ENCODE assay signal across 7 cellular contexts in genomic region chrX:133335027-133335426, GRCh38.
DNase-seq lines count a peak whose midpoint lies in the region; ATAC-seq and TF ChIP-seq lines count a peak whose summit lies in the region.

No MANE protein-coding gene starts in this region.

- no peak overlapping the region for H3K4me3 Mint-ChIP-seq in activated CD8-positive, alpha-beta T cell treated with anti-CD3 and anti-CD28 coated beads for 36 hours

- in situ Hi-C loops in IMR-90 (cut with MboI; ENCODE audit: low sequenced_read_pairs) = loop anchor here (10.0 kb wide), 1 partner anchor 340 kb away; no protein-coding TSS in a partner anchor

- no TSS peak for BruUV-seq in IMR-90 (replicated peaks; lab: Mats Ljungman, UMichigan)

- H3K36me3 Mint-ChIP-seq in activated CD8-positive, alpha-beta T cell treated with anti-CD3 and anti-CD28 coated beads for 36 hours (ENCODE audit: low read depth) = no peaks in the 10 kb centered on the region

- no peak overlapping the region for H2AFZ ChIP-seq in IMR-90 (replicated peaks; ENCODE audit: low read length, poor library complexity)

- no CpG with 5 or more reads among the region's 2 CpGs for WGBS in IMR-90 (ENCODE audit: extremely low coverage in 2 of 2, insufficient read length in 1 of 2), 2 experiments

- peak; percentile 48 for TF ChIP-seq RAD21 in IMR-90 (IDR thresholded peaks at IDR 0.05; ENCODE audit: low read length)

- no peaks in the 10 kb centered on the region for H3K4me1 ChIP-seq in IMR-90 (ENCODE audit: control insufficient read depth, insufficient read depth, low read length)

- POLR2A ChIA-PET in IMR-90 (lab: Charles Lee; ENCODE audit: unreplicated experiment) = no interaction called here
- POLR2A ChIA-PET in activated CD8-positive, alpha-beta T cell treated with anti-CD3 and anti-CD28 coated beads for 36 hours (lab: Charles Lee) = no interaction called here

- H3K36me3 ChIP-seq in IMR-90 (ENCODE audit: control insufficient read depth, insufficient read depth, low read length) (no peaks in the 10 kb centered on the region), kidney epithelial cell (ENCODE audit: control insufficient read depth, insufficient read depth, low read length) (no peaks in the 10 kb centered on the region)

- no peak overlapping the region for H3K23ac ChIP-seq in IMR-90 (ENCODE audit: low read depth, low read length)

- H3K4me3 ChIP-seq in IMR-90 (ENCODE audit: insufficient read depth, low read depth, low read length) = no peak overlapping the region
- no peak overlapping the region for H3K4me3 ChIP-seq in kidney epithelial cell (ENCODE audit: low read depth, low read length)

- no peak overlapping the region for H3K4me2 ChIP-seq in IMR-90 (ENCODE audit: low read depth, low read length)

- H4K20me1 ChIP-seq in IMR-90 (ENCODE audit: insufficient read depth, low read length) = no peaks in the 10 kb centered on the region

- CTCF ChIA-PET in IMR-90 (lab: Yijun Ruan, JAX) = interaction anchor here (0.6 to 2.4 kb wide), 3 partner anchors 9 to 335 kb away, joined by 3 to 11 read pairs (median 6); no protein-coding TSS in a partner anchor
- CTCF ChIA-PET in activated CD8-positive, alpha-beta T cell treated with anti-CD3 and anti-CD28 coated beads for 36 hours (lab: Charles Lee) = interaction anchor here (1.3 to 3.3 kb wide), 3 partner anchors 14 to 335 kb away, joined by 4 to 14 read pairs (median 5); no protein-coding TSS in a partner anchor

- no peak overlapping the region for H3K56ac ChIP-seq in IMR-90 (ENCODE audit: extremely low read depth, insufficient read depth, low read length)

- ATAC-seq in IMR-90 (ENCODE audit: low read depth) (no peak), HG02571 (IDR thresholded peaks at IDR 0.05; ENCODE audit: unreplicated experiment) (no peak), GM18858 (IDR thresholded peaks at IDR 0.05; ENCODE audit: unreplicated experiment) (no peak)
- no peak for ATAC-seq in activated CD8-positive, alpha-beta T cell treated with anti-CD3 and anti-CD28 coated beads for 36 hours

- no peaks in the 10 kb centered on the region for H3K4me1 Mint-ChIP-seq in activated CD8-positive, alpha-beta T cell treated with anti-CD3 and anti-CD28 coated beads for 36 hours (ENCODE audit: low read depth)

- H3K14ac ChIP-seq in IMR-90 (replicated peaks; ENCODE audit: low read depth, low read length) = no peak overlapping the region

- H3K18ac ChIP-seq in IMR-90 (ENCODE audit: low read depth, low read length) = no peak overlapping the region

- H4K91ac ChIP-seq in IMR-90 (ENCODE audit: insufficient read depth, low read depth, low read length) = no peak overlapping the region

- TF ChIP-seq CTCF in IMR-90 (conservative IDR thresholded peaks at IDR 0.05; ENCODE audit: low read depth, low read length) (peak; percentile 55), kidney epithelial cell (IDR thresholded peaks at IDR 0.05; ENCODE audit: insufficient read depth, low read length, poor library complexity, severe bottlenecking) (peak; percentile 47)
- TF ChIP-seq CTCF in activated CD8-positive, alpha-beta T cell treated with anti-CD3 and anti-CD28 coated beads for 36 hours (IDR thresholded peaks at IDR 0.05) = peak; percentile 46

- H2BK120ac ChIP-seq in IMR-90 (ENCODE audit: low read depth, low read length) = no peak overlapping the region

- H2AK5ac ChIP-seq in IMR-90 (ENCODE audit: low read depth, low read length) = no peak overlapping the region

- H4K5ac ChIP-seq in IMR-90 (ENCODE audit: low read depth, low read length) = no peak overlapping the region

- H3K9me3 ChIP-seq in IMR-90 (ENCODE audit: control insufficient read depth, insufficient read depth, low read length) = no peaks in the 10 kb centered on the region

- no peak overlapping the region for H4K8ac ChIP-seq in IMR-90 (ENCODE audit: low read depth in 2 of 2, low read length in 2 of 2)

- no peak overlapping the region for H2BK5ac ChIP-seq in IMR-90 (ENCODE audit: low read depth, low read length, poor library complexity, severe bottlenecking)

- no peak overlapping the region for H3K27ac Mint-ChIP-seq in activated CD8-positive, alpha-beta T cell treated with anti-CD3 and anti-CD28 coated beads for 36 hours

- dilution Hi-C loops in IMR-90 (cut with HindIII; ENCODE audit: low sequenced_read_pairs, unreplicated experiment) = no loop called here

- H3K27me3 ChIP-seq in IMR-90 (ENCODE audit: control insufficient read depth, insufficient read depth, low read length) (peaks cover 2% of the 10 kb centered on the region), kidney epithelial cell (ENCODE audit: control insufficient read depth, insufficient read depth, low read length) (no peaks in the 10 kb centered on the region)

- H3K27me3 Mint-ChIP-seq in activated CD8-positive, alpha-beta T cell treated with anti-CD3 and anti-CD28 coated beads for 36 hours = no peaks in the 10 kb centered on the region

- intact Hi-C loops in IMR-90 (cut with micrococcal nuclease) = loop anchor here (1.0 kb wide), 2 partner anchors 80 to 335 kb away; partner anchors contain the start of gene GPC4
- intact Hi-C loops in activated CD8-positive, alpha-beta T cell treated with anti-CD3 and anti-CD28 coated beads for 36 hours (cut with micrococcal nuclease) = loop anchor here (5.0 kb wide), 1 partner anchor 337 kb away; no protein-coding TSS in a partner anchor

- H2BK20ac ChIP-seq in IMR-90 (ENCODE audit: low read depth, low read length) = no peak overlapping the region

- no peak for TF ChIP-seq POLR2A in IMR-90 (IDR thresholded peaks at IDR 0.05; ENCODE audit: low read depth, low read length)

- no peak overlapping the region for H3K9ac ChIP-seq in IMR-90 (ENCODE audit: low read depth, low read length)

- no peaks in the 10 kb centered on the region for H3K79me1 ChIP-seq in IMR-90 (ENCODE audit: low read depth in 1 of 2, low read length in 2 of 2)

- H3K9me3 Mint-ChIP-seq in activated CD8-positive, alpha-beta T cell treated with anti-CD3 and anti-CD28 coated beads for 36 hours = no peaks in the 10 kb centered on the region

- H3K27ac ChIP-seq in IMR-90 (ENCODE audit: insufficient read depth, low read length) = no peak overlapping the region

- DNase-seq in Daoy (ENCODE audit: low read depth) = peak; percentile 6
- DNase-seq in IMR-90 = peak; percentile 26
- peak; percentile 11 for DNase-seq in activated CD8-positive, alpha-beta T cell treated with anti-CD3 and anti-CD28 coated beads for 36 hours
- no peak for DNase-seq in kidney epithelial cell (ENCODE audit: low read depth)
- DNase-seq in ecto neural progenitor cell (ENCODE audit: low spot score) = no peak

- no peak overlapping the region for H2AK9ac ChIP-seq in IMR-90 (replicated peaks; ENCODE audit: low read depth, low read length, poor library complexity)

- no peak overlapping the region for H3K4ac ChIP-seq in IMR-90 (ENCODE audit: low read depth, low read length)

- H2BK15ac ChIP-seq in IMR-90 (ENCODE audit: low read depth, low read length) = no peak overlapping the region

- H3K9me1 ChIP-seq in IMR-90 (ENCODE audit: insufficient read depth, low read length) = no peaks in the 10 kb centered on the region

TF ChIP-seq in IMR-90, 13 proteins besides CTCF, POLR2A, EP300 and RAD21:
- TF ChIP-seq RCOR1 (IDR thresholded peaks at IDR 0.05; ENCODE audit: insufficient replicate concordance, low read length) (no peak), SMC3 (IDR thresholded peaks at IDR 0.05; ENCODE audit: low read depth, low read length) (peak; percentile 30; the same call in 1 of the 2 replicates)

Comparison
In these comparisons a context has a peak if more than half of its experiments do, and no peak if none do; other contexts are left out.
1. DNase-seq: peak in Daoy (single experiment), IMR-90 (single experiment) and activated CD8-positive, alpha-beta T cell treated with anti-CD3 and anti-CD28 coated beads for 36 hours (single experiment); none in kidney epithelial cell (single experiment) and ecto neural progenitor cell (single experiment).
2. Peak in every context shown above with its lines, with median percentiles within 50 percentile points of each other: CTCF ChIP-seq.